Comparison of ENCODE assay signal across 2 cellular contexts in genomic region chr7:123645516-123645915, GRCh38.
TF ChIP-seq lines count a peak whose summit lies in the region.

No MANE protein-coding gene starts in this region.

TF ChIP-seq in liver, 16 proteins besides CTCF, POLR2A, EP300 and RAD21:
- TF ChIP-seq NR2F2 (IDR thresholded peaks at IDR 0.05) = peak; percentile 43
- TF ChIP-seq RXRA (IDR thresholded peaks at IDR 0.05) = peak; percentile 58 to 67
- peak; percentile 41 for TF ChIP-seq YY1 (IDR thresholded peaks at IDR 0.05)
- peak; percentile 44 to 51 for TF ChIP-seq HNF4A (conservative IDR thresholded peaks at IDR 0.05)
- TF ChIP-seq ATF3 (IDR thresholded peaks at IDR 0.05) = no peak
- TF ChIP-seq FOXA1 (IDR thresholded peaks at IDR 0.05) = no peak
- peak; percentile 48 for TF ChIP-seq SP1 (IDR thresholded peaks at IDR 0.05)
- no peak for TF ChIP-seq GABPA (IDR thresholded peaks at IDR 0.05 in 1 of 2, conservative IDR thresholded peaks at IDR 0.05 in 1 of 2)

TF ChIP-seq in HepG2, 621 proteins besides CTCF, POLR2A, EP300 and RAD21:
- no peak for TF ChIP-seq SP4 (CRISPR knock-in tag; IDR thresholded peaks at IDR 0.05)
- TF ChIP-seq, protein P1, sequence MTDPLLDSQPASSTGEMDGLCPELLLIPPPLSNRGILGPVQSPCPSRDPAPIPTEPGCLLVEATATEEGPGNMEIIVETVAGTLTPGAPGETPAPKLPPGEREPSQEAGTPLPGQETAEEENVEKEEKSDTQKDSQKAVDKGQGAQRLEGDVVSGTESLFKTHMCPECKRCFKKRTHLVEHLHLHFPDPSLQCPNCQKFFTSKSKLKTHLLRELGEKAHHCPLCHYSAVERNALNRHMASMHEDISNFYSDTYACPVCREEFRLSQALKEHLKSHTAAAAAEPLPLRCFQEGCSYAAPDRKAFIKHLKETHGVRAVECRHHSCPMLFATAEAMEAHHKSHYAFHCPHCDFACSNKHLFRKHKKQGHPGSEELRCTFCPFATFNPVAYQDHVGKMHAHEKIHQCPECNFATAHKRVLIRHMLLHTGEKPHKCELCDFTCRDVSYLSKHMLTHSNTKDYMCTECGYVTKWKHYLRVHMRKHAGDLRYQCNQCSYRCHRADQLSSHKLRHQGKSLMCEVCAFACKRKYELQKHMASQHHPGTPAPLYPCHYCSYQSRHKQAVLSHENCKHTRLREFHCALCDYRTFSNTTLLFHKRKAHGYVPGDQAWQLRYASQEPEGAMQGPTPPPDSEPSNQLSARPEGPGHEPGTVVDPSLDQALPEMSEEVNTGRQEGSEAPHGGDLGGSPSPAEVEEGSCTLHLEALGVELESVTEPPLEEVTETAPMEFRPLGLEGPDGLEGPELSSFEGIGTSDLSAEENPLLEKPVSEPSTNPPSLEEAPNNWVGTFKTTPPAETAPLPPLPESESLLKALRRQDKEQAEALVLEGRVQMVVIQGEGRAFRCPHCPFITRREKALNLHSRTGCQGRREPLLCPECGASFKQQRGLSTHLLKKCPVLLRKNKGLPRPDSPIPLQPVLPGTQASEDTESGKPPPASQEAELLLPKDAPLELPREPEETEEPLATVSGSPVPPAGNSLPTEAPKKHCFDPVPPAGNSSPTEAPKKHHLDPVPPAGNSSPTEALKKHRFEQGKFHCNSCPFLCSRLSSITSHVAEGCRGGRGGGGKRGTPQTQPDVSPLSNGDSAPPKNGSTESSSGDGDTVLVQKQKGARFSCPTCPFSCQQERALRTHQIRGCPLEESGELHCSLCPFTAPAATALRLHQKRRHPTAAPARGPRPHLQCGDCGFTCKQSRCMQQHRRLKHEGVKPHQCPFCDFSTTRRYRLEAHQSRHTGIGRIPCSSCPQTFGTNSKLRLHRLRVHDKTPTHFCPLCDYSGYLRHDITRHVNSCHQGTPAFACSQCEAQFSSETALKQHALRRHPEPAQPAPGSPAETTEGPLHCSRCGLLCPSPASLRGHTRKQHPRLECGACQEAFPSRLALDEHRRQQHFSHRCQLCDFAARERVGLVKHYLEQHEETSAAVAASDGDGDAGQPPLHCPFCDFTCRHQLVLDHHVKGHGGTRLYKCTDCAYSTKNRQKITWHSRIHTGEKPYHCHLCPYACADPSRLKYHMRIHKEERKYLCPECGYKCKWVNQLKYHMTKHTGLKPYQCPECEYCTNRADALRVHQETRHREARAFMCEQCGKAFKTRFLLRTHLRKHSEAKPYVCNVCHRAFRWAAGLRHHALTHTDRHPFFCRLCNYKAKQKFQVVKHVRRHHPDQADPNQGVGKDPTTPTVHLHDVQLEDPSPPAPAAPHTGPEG (CRISPR knock-in tag; IDR thresholded peaks at IDR 0.05) = no peak
- no peak for TF ChIP-seq ZNF788 (CRISPR knock-in tag; IDR thresholded peaks at IDR 0.05; ENCODE audit: borderline replicate concordance)
- no peak for TF ChIP-seq SAFB2 (CRISPR knock-in tag; IDR thresholded peaks at IDR 0.05; ENCODE audit: borderline replicate concordance, low read depth)
- no peak for TF ChIP-seq MAFF (IDR thresholded peaks at IDR 0.05; ENCODE audit: low read depth, low read length)
